2 cellular contexts compared by ENCODE assay signal in genomic region chr14:35337557-35338255, GRCh38.
A peak's percentile ranks its signal among the peaks of the same experiment; 100 is the strongest.
TF ChIP-seq lines count a peak whose summit lies in the region.

No MANE protein-coding gene starts in this region.

TF ChIP-seq in GM23338, 12 proteins besides CTCF, POLR2A, EP300 and RAD21:
- no peak for TF ChIP-seq ETS1 (IDR thresholded peaks at IDR 0.05)
- no peak for TF ChIP-seq REST (IDR thresholded peaks at IDR 0.05; ENCODE audit: unreplicated experiment)
- no peak for TF ChIP-seq NANOG (IDR thresholded peaks at IDR 0.05; ENCODE audit: borderline replicate concordance)
- no peak for TF ChIP-seq EZH2 (IDR thresholded peaks at IDR 0.05; ENCODE audit: low read depth, unreplicated experiment)
- TF ChIP-seq ZNF462 (CRISPR knock-in tag; IDR thresholded peaks at IDR 0.05): no peak
- no peak for TF ChIP-seq ZNF331 (CRISPR knock-in tag; IDR thresholded peaks at IDR 0.05; ENCODE audit: low read depth)
TF ChIP-seq in GM23338: peak in this region for 0.

TF ChIP-seq in HepG2, 621 proteins besides CTCF, POLR2A, EP300 and RAD21 (continues in another document):
- no peak for TF ChIP-seq ZC3H4 (CRISPR knock-in tag; IDR thresholded peaks at IDR 0.05; ENCODE audit: borderline replicate concordance)
- no peak for TF ChIP-seq ZNF382 (CRISPR knock-in tag; IDR thresholded peaks at IDR 0.05; ENCODE audit: borderline replicate concordance)
- TF ChIP-seq FOXK2 (IDR thresholded peaks at IDR 0.05): no peak
- TF ChIP-seq EHMT2 (IDR thresholded peaks at IDR 0.05; ENCODE audit: borderline replicate concordance, low read depth, low read length): no peak
- TF ChIP-seq AHR (CRISPR knock-in tag; IDR thresholded peaks at IDR 0.05): no peak
- TF ChIP-seq ZNF350 (CRISPR knock-in tag; IDR thresholded peaks at IDR 0.05; ENCODE audit: borderline replicate concordance, low read depth): no peak
- no peak for TF ChIP-seq PHF21A (CRISPR knock-in tag; IDR thresholded peaks at IDR 0.05)
- TF ChIP-seq ZNF569 (CRISPR knock-in tag; IDR thresholded peaks at IDR 0.05; ENCODE audit: borderline replicate concordance): no peak
- 0 out of 2 replicates have a peak, but pooled peaks have one; percentile 0 for TF ChIP-seq ZFP41 (CRISPR knock-in tag; IDR thresholded peaks at IDR 0.05; ENCODE audit: borderline replicate concordance)
- no peak for TF ChIP-seq TP53 (CRISPR knock-in tag; conservative IDR thresholded peaks at IDR 0.05)
- no peak for TF ChIP-seq ZNF207 (IDR thresholded peaks at IDR 0.05; ENCODE audit: borderline replicate concordance)
- TF ChIP-seq ZNF749 (CRISPR knock-in tag; IDR thresholded peaks at IDR 0.05; ENCODE audit: borderline replicate concordance): no peak
- TF ChIP-seq ZNF646 (CRISPR knock-in tag; IDR thresholded peaks at IDR 0.05): no peak
- no peak for TF ChIP-seq ZNF414 (CRISPR knock-in tag; IDR thresholded peaks at IDR 0.05)
- TF ChIP-seq ZNF883 (CRISPR knock-in tag; IDR thresholded peaks at IDR 0.05; ENCODE audit: not compliant biosample characterization): peak; percentile 54
- no peak for TF ChIP-seq ZBTB43 (CRISPR knock-in tag; conservative IDR thresholded peaks at IDR 0.05)
- no peak for TF ChIP-seq U2AF1 (optimal IDR thresholded peaks at IDR 0.05; ENCODE audit: low read depth, low read length)
- TF ChIP-seq NCOA1 (CRISPR knock-in tag; IDR thresholded peaks at IDR 0.05): no peak
- TF ChIP-seq ZBTB4 (CRISPR knock-in tag; IDR thresholded peaks at IDR 0.05; ENCODE audit: borderline replicate concordance): no peak
- TF ChIP-seq HNF4A (CRISPR knock-in tag; IDR thresholded peaks at IDR 0.05): peak; percentile 59
- no peak for TF ChIP-seq CEBPG (CRISPR knock-in tag; IDR thresholded peaks at IDR 0.05)
- TF ChIP-seq HNF4G (IDR thresholded peaks at IDR 0.05; ENCODE audit: borderline replicate concordance, low read depth, low read length): peak; percentile 54; the same call in 1 of the 2 replicates
- TF ChIP-seq HNF4G (CRISPR knock-in tag; IDR thresholded peaks at IDR 0.05; ENCODE audit: borderline replicate concordance, low read depth): no peak
- no peak; the same call in 1 of the 2 replicates for TF ChIP-seq ZNF83 (CRISPR knock-in tag; IDR thresholded peaks at IDR 0.05; ENCODE audit: borderline replicate concordance)
- TF ChIP-seq REPIN1 (CRISPR knock-in tag; IDR thresholded peaks at IDR 0.05; ENCODE audit: borderline replicate concordance, low read depth): no peak
- TF ChIP-seq ZNF703 (CRISPR knock-in tag; IDR thresholded peaks at IDR 0.05; ENCODE audit: borderline replicate concordance): no peak
- no peak for TF ChIP-seq ZNF468 (CRISPR knock-in tag; IDR thresholded peaks at IDR 0.05)
- peak; percentile 85 for TF ChIP-seq TEAD3 (CRISPR knock-in tag; optimal IDR thresholded peaks at IDR 0.05; ENCODE audit: borderline replicate concordance)
- peak; percentile 49 for TF ChIP-seq HBP1 (CRISPR knock-in tag; IDR thresholded peaks at IDR 0.05; ENCODE audit: low read depth)
- no peak for TF ChIP-seq ZNF772 (CRISPR knock-in tag; IDR thresholded peaks at IDR 0.05)
- no peak for TF ChIP-seq MXI1 (IDR thresholded peaks at IDR 0.05; ENCODE audit: borderline replicate concordance, low read depth, low read length)
- TF ChIP-seq ATF5 (CRISPR knock-in tag; IDR thresholded peaks at IDR 0.05; ENCODE audit: low read depth): peak; percentile 60; the same call in 1 of the 2 replicates
- TF ChIP-seq SKI (IDR thresholded peaks at IDR 0.05; ENCODE audit: partially characterized antibody): peak; percentile 57
- TF ChIP-seq ARNT2 (CRISPR knock-in tag; IDR thresholded peaks at IDR 0.05; ENCODE audit: low read depth): no peak
- TF ChIP-seq NFIC (IDR thresholded peaks at IDR 0.05; ENCODE audit: low read length): no peak
- no peak for TF ChIP-seq ZNF557 (CRISPR knock-in tag; IDR thresholded peaks at IDR 0.05)
- TF ChIP-seq FOXK1 (CRISPR knock-in tag; IDR thresholded peaks at IDR 0.05; ENCODE audit: borderline replicate concordance, low read depth): no peak; the same call in 1 of the 2 replicates
- no peak for TF ChIP-seq MBD4 (IDR thresholded peaks at IDR 0.05; ENCODE audit: borderline replicate concordance, low read length)
- TF ChIP-seq ZSCAN30 (CRISPR knock-in tag; IDR thresholded peaks at IDR 0.05): no peak
- TF ChIP-seq FUBP1 (CRISPR knock-in tag; IDR thresholded peaks at IDR 0.05; ENCODE audit: borderline replicate concordance): 0 out of 2 replicates have a peak, but pooled peaks have one; percentile 19
- no peak for TF ChIP-seq PATZ1 (CRISPR knock-in tag; IDR thresholded peaks at IDR 0.05)
- TF ChIP-seq ZNF614 (CRISPR knock-in tag; IDR thresholded peaks at IDR 0.05; ENCODE audit: borderline replicate concordance): no peak
- TF ChIP-seq ZNF7 (CRISPR knock-in tag; IDR thresholded peaks at IDR 0.05): no peak
